ENCODE assay signal across 1 cellular context in the genomic region with DNA sequence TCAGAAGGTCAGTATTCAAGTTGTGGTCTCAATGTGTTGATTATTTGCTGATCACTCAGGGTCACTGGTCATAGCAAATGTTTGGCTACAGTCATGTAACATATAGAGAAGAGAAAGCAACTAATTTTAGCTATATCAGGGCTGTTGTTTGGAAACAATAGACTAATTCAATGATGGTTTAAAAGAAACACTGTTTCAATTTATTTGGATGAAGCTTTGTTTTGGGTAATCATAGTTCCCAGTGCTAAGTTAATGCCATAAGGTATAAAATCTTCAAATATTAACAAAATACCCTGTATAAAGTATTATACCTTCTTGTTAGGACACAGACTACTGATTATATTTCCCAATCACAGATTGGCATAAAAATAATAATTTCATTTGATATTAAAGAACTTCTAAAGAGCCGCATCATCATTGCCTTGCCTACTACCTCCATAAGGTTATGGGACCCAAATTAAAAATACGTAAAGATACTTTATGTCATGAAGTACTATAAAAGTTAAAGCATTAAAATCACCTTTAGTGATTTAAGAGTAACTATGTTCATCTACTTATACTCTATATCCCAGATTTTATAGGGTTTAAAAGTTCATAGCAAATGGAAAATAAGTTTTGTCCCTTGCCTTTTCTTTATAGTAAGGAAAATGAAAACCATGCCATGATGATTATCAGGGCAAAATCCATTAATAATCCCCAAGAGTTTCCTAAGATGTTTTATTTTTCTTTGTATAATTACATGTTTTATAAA.
TF ChIP-seq lines count a peak whose summit lies in the region.

No MANE protein-coding gene starts in this region.

TF ChIP-seq in IMR-90, 13 proteins besides CTCF, POLR2A, EP300 and RAD21 (continued from another document):
- TF ChIP-seq MAZ (IDR thresholded peaks at IDR 0.05; ENCODE audit: borderline replicate concordance, low read depth, low read length): no peak
